ENCODE assay signal across 26 cellular contexts in the genomic region with DNA sequence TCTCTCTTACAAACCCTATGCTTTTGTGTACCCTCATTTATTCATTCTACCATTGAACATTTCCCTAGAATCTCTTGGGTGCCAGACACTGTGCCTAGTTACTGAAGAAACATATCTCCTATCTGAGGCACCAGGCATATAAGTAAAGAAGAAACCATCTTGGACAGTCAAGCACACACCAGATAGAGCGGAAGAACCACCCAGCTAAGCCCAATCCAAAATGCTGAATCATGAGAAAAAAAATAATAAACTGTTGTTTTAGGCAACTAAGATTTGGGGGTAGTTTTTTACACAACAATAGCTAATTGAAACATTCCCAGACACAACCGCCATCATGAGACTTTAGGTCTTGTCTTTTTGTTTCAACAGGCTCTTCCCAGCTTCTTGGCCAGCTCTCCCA.
"Had no signal": no experiment of that assay in that cellular context is flagged by ENCODE, and none has a peak within 500 bp of the region (broad histone marks: within the 10 kb centered on the region; RNA-seq: fewer than 3 reads in every experiment).

No MANE protein-coding gene starts in this region.

- H3K4me3 ChIP-seq: coronary artery, dorsolateral prefrontal cortex, esophagus squamous epithelium, gastrocnemius medialis, heart right ventricle, left lung, lower lobe of right lung, mucosa of descending colon had no signal

- H3K27ac Mint-ChIP-seq: mesothelial cell of epicardium had no signal

- DNase-seq: dermis blood vessel endothelial cell; dorsolateral prefrontal cortex; effector CD4-positive, alpha-beta T cell; effector memory CD4-positive, alpha-beta T cell; erythroblast; esophagus squamous epithelium; foreskin fibroblast; foreskin melanocyte; gastrocnemius medialis; glutamatergic neuron; head of caudate nucleus; heart right ventricle; hippocampal formation; left cardiac atrium; left lung; left ventricle myocardium superior; lower lobe of right lung; mesenchymal stem cell; mucosa of descending colon had no signal

- H3K36me3 ChIP-seq: esophagus squamous epithelium, gastrocnemius medialis, heart right ventricle, left lung, lower lobe of right lung had no signal

- H3K27me3 ChIP-seq: dorsolateral prefrontal cortex, esophagus squamous epithelium, gastrocnemius medialis, heart right ventricle, left lung had no signal

- FAIRE-seq: colon, islet of Langerhans, keratinocyte had no signal

- H3K27ac ChIP-seq: coronary artery, dorsolateral prefrontal cortex, epithelial cell of prostate, esophagus squamous epithelium, gastrocnemius medialis, heart right ventricle, left lung, lower lobe of right lung had no signal

- ATAC-seq: esophagus mucosa, gastrocnemius medialis, heart right ventricle, left cardiac atrium, left lung, left ventricle myocardium superior, lower lobe of right lung, mucosa of descending colon had no signal

- H3K4me3 Mint-ChIP-seq: mesothelial cell of epicardium had no signal
